1 cellular context compared by ENCODE assay signal in genomic region chr5:38916802-38917201, GRCh38.
TF ChIP-seq lines count a peak whose summit lies in the region.

No MANE protein-coding gene starts in this region.

TF ChIP-seq in GM23338, 12 proteins besides CTCF, POLR2A, EP300 and RAD21 (continued from another document):
- TF ChIP-seq, protein P1, sequence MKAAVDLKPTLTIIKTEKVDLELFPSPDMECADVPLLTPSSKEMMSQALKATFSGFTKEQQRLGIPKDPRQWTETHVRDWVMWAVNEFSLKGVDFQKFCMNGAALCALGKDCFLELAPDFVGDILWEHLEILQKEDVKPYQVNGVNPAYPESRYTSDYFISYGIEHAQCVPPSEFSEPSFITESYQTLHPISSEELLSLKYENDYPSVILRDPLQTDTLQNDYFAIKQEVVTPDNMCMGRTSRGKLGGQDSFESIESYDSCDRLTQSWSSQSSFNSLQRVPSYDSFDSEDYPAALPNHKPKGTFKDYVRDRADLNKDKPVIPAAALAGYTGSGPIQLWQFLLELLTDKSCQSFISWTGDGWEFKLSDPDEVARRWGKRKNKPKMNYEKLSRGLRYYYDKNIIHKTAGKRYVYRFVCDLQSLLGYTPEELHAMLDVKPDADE (IDR thresholded peaks at IDR 0.05) = no peak
TF ChIP-seq in GM23338: peak in this region for 0.
